ENCODE assay signal across 24 cellular contexts in the genomic region with DNA sequence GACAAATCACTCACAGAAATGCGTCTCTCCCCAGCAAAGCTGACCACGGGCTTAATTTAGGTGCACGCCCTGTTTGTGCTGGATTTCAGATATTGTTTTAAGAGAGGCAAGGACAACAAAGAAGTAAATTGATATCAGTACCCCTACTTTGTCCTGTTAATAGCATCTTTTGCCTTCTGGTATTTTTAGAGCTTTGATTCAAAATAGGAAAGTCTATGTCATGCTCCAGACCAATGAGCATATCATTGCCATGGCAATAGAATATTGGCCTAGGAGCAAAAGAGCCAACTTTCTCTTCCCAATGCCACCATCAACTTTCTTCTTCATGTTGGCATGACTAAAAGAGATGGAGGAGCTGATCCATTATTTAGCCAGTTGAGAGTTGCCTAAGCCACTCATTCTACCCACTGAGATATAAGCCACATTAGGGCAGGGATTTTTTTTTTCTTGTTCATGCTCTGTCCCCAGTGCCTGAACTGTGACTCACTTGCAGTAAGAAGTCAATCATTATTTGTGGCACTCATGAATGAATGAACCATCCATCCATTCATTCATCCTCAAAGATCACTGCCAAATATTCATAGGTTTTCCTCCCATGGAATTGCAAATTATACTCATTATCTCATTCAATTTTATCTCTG.
"Had no signal": no experiment of that assay in that cellular context is flagged by ENCODE, and none has a peak within 500 bp of the region (broad histone marks: within the 10 kb centered on the region; RNA-seq: fewer than 3 reads in every experiment).

No MANE protein-coding gene starts in this region.

- FAIRE-seq: small intestine had no signal

- H3K27me3 Mint-ChIP-seq: activated B cell treated with CpG ODN at 0.5 μM for 24 hours; activated CD4-positive, alpha-beta memory T cell treated with anti-CD3 and anti-CD28 coated beads for 36 hours; stimulated activated memory B cell treated with anti-CD40 and anti-IgM and Interleukin-4, amounts not matched to agents 10 μg/mL and 1 μg/mL and 100 μg/mL, for 72 hours had no signal

- H3K36me3 Mint-ChIP-seq: activated CD4-positive, alpha-beta memory T cell treated with anti-CD3 and anti-CD28 coated beads for 36 hours; natural killer cell treated with Interleukin-12 subunit alpha and Interleukin-12 subunit beta and Interleukin-15 and Interleukin-18, amount 100 ng/mL, for 72 hours; stimulated activated memory B cell treated with anti-CD40 and anti-IgM and Interleukin-4, amounts not matched to agents 10 μg/mL and 1 μg/mL and 100 μg/mL, for 72 hours had no signal

- H3K9me3 ChIP-seq: right lobe of liver, transverse colon, uterus had no signal

- ATAC-seq: activated T-cell treated with anti-CD3 and anti-CD28 coated beads, Interleukin-2, amount 50 U/mL, for 72 hours; foreskin keratinocyte; natural killer cell treated with Interleukin-12 subunit alpha and Interleukin-12 subunit beta and Interleukin-15 and Interleukin-18, amount 100 ng/mL, for 72 hours; right lobe of liver; stimulated activated memory B cell treated with anti-CD40 and anti-IgM and Interleukin-4, amounts not matched to agents 10 μg/mL and 1 μg/mL and 100 μg/mL, for 72 hours had no signal

- H3K79me2 ChIP-seq: parathyroid adenoma had no signal

- H3K4me3 ChIP-seq: right lobe of liver, transverse colon, uterus had no signal

- H3K4me1 ChIP-seq: parathyroid adenoma, right lobe of liver, transverse colon, uterus had no signal

- DNase-seq: activated B cell treated with CpG ODN at 0.5 μM for 24 hours; activated CD4-positive, alpha-beta memory T cell treated with anti-CD3 and anti-CD28 coated beads for 36 hours; activated CD4-positive, alpha-beta T cell treated with anti-CD3 and anti-CD28 coated beads for 48 hours; activated effector memory CD4-positive, alpha-beta T cell treated with anti-CD3 and anti-CD28 coated beads, Interleukin-2, amount 50 U/mL, for 16 hours; activated naive CD4-positive, alpha-beta T cell treated with anti-CD3 and anti-CD28 coated beads, Interleukin-2, amount 50 U/mL, for 16 hours; activated T-cell treated with anti-CD3 and anti-CD28 coated beads, Interleukin-2, amount 50 U/mL, for 72 hours; aorta; brain microvascular endothelial cell; central memory CD4-positive, alpha-beta T cell; dermis blood vessel endothelial cell; effector memory CD4-positive, alpha-beta T cell; foreskin keratinocyte; kidney glomerular epithelial cell; midbrain; nucleus accumbens; right lobe of liver; small intestine; stimulated activated CD4-positive, alpha-beta T cell treated with anti-CD3 and anti-CD28 coated beads, Interleukin-2, amount 100 ng/mL, for 24 hours; T1000; transverse colon; uterus had no signal

- H3K9ac ChIP-seq: parathyroid adenoma had no signal

- H3K27me3 ChIP-seq: brain microvascular endothelial cell, foreskin keratinocyte, right lobe of liver, transverse colon, uterus had no signal

- H2AFZ ChIP-seq: parathyroid adenoma had no signal

- H3K9me3 Mint-ChIP-seq: activated B cell treated with CpG ODN at 0.5 μM for 24 hours; activated CD4-positive, alpha-beta memory T cell treated with anti-CD3 and anti-CD28 coated beads for 36 hours; natural killer cell treated with Interleukin-12 subunit alpha and Interleukin-12 subunit beta and Interleukin-15 and Interleukin-18, amount 100 ng/mL, for 72 hours; stimulated activated memory B cell treated with anti-CD40 and anti-IgM and Interleukin-4, amounts not matched to agents 10 μg/mL and 1 μg/mL and 100 μg/mL, for 72 hours had no signal

- H3K36me3 ChIP-seq: brain microvascular endothelial cell, right lobe of liver, transverse colon, uterus had no signal

- H3K27ac ChIP-seq: brain microvascular endothelial cell, foreskin keratinocyte, parathyroid adenoma, right lobe of liver, transverse colon, uterus had no signal

- H3K4me3 Mint-ChIP-seq: activated B cell treated with CpG ODN at 0.5 μM for 24 hours; activated CD4-positive, alpha-beta memory T cell treated with anti-CD3 and anti-CD28 coated beads for 36 hours; activated T-cell treated with anti-CD3 and anti-CD28 coated beads, Interleukin-2, amount 50 U/mL, for 72 hours; natural killer cell treated with Interleukin-12 subunit alpha and Interleukin-12 subunit beta and Interleukin-15 and Interleukin-18, amount 100 ng/mL, for 72 hours; stimulated activated memory B cell treated with anti-CD40 and anti-IgM and Interleukin-4, amounts not matched to agents 10 μg/mL and 1 μg/mL and 100 μg/mL, for 72 hours had no signal

- H3K27ac Mint-ChIP-seq: activated B cell treated with CpG ODN at 0.5 μM for 24 hours; activated CD4-positive, alpha-beta memory T cell treated with anti-CD3 and anti-CD28 coated beads for 36 hours; activated T-cell treated with anti-CD3 and anti-CD28 coated beads, Interleukin-2, amount 50 U/mL, for 72 hours; natural killer cell treated with Interleukin-12 subunit alpha and Interleukin-12 subunit beta and Interleukin-15 and Interleukin-18, amount 100 ng/mL, for 72 hours; stimulated activated memory B cell treated with anti-CD40 and anti-IgM and Interleukin-4, amounts not matched to agents 10 μg/mL and 1 μg/mL and 100 μg/mL, for 72 hours had no signal
